Comparison of ENCODE assay signal across 28 cellular contexts in the genomic region with DNA sequence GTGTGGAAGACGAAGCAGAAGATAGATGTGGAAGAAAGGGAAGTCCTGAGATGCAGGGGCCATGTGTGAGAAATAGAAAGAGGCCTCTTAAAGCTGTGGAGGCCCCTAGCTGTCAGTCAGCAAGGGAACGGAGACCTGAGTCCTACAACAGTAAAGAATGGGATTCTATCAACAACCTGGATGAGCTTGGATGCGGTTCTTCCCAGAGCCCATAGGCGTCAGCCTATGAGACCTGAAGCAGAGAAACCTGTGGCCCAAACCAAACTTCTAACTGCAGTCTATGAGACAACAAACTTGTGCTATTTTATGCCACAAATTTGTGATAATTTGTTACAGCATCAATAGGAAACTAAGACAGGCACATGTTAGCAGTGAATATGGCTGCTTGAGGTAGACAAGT.
"Had no signal": no experiment of that assay in that cellular context is flagged by ENCODE, and none has a peak within 500 bp of the region (broad histone marks: within the 10 kb centered on the region; RNA-seq: fewer than 3 reads in every experiment).

No MANE protein-coding gene starts in this region.

- H3K27ac Mint-ChIP-seq: activated B cell treated with CpG ODN at 0.5 μM for 24 hours; activated CD8-positive, alpha-beta T cell treated with anti-CD3 and anti-CD28 coated beads for 36 hours; activated naive CD8-positive, alpha-beta T cell; activated T-helper 17 cell treated with anti-CD3 and anti-CD28 coated beads, Interleukin-2, amount 50 U/mL, for 72 hours; T-helper 17 cell; T-helper 2 cell treated with Interferon-gamma antibody and Interleukin-4, amounts not matched to agents 5 μg/mL and 100 μg/mL, for 36 hours had no signal

- H3K36me3 Mint-ChIP-seq: activated naive CD8-positive, alpha-beta T cell had no signal

- H3K4me3 Mint-ChIP-seq: activated B cell treated with CpG ODN at 0.5 μM for 24 hours; activated CD8-positive, alpha-beta T cell treated with anti-CD3 and anti-CD28 coated beads for 36 hours; activated naive CD8-positive, alpha-beta T cell; activated T-cell treated with anti-CD3 and anti-CD28 coated beads, Interleukin-2, amount 50 U/mL, for 4 hours; activated T-helper 17 cell treated with anti-CD3 and anti-CD28 coated beads, Interleukin-2, amount 50 U/mL, for 72 hours; T-helper 17 cell; T-helper 2 cell treated with Interferon-gamma antibody and Interleukin-4, amounts not matched to agents 5 μg/mL and 100 μg/mL, for 36 hours had no signal

- H3K4me1 Mint-ChIP-seq: activated B cell treated with CpG ODN at 0.5 μM for 24 hours; activated T-helper 17 cell treated with anti-CD3 and anti-CD28 coated beads, Interleukin-2, amount 50 U/mL, for 72 hours; T-helper 17 cell had no signal

- DNase-seq: activated B cell treated with CpG ODN at 0.5 μM for 24 hours; activated CD4-positive, alpha-beta T cell treated with anti-CD3 and anti-CD28 coated beads for 48 hours; activated CD4-positive, alpha-beta T cell treated with anti-CD3 and anti-CD28 coated beads, Interleukin-2, amount 50 U/mL, for 1 hour; activated CD4-positive, alpha-beta T cell treated with anti-CD3 and anti-CD28 coated beads, Interleukin-2, amount 50 U/mL, for 48 hours; activated CD8-positive, alpha-beta memory T cell treated with anti-CD3 and anti-CD28 coated beads for 24 hours; activated CD8-positive, alpha-beta T cell treated with anti-CD3 and anti-CD28 coated beads for 36 hours; activated effector memory CD4-positive, alpha-beta T cell treated with Interleukin-2 at 50 U/mL for 16 hours; activated gamma-delta T cell treated with Interleukin-2 at 50 U/mL for 16 hours; activated naive CD4-positive, alpha-beta T cell treated with anti-CD3 and anti-CD28 coated beads, Interleukin-2, amount 50 U/mL, for 16 hours; activated naive CD4-positive, alpha-beta T cell treated with Interleukin-2 at 50 U/mL for 16 hours; activated T-cell treated with anti-CD3 and anti-CD28 coated beads, Interleukin-2, amount 50 U/mL, for 4 hours; amniotic stem cell; anterior cingulate cortex; body of pancreas; caudate nucleus; cerebellar nuclear complex; colonic mucosa; effector CD8-positive, alpha-beta T cell; esophagus squamous epithelium; foreskin melanocyte; heart right ventricle; T-helper 1 cell; T-helper 17 cell had no signal

- ATAC-seq: activated CD4-positive, CD25-positive, alpha-beta regulatory T cell treated with anti-CD3 and anti-CD28 coated beads, Interleukin-2, amount 50 U/mL, for 24 hours; activated CD8-positive, alpha-beta T cell treated with anti-CD3 and anti-CD28 coated beads for 36 hours; activated T-cell treated with anti-CD3 and anti-CD28 coated beads, Interleukin-2, amount 50 U/mL, for 4 hours; activated T-helper 17 cell treated with anti-CD3 and anti-CD28 coated beads, Interleukin-2, amount 50 U/mL, for 72 hours; body of pancreas; gastroesophageal sphincter; heart right ventricle; T-helper 17 cell had no signal
